Comparison of ENCODE assay signal across 3 cellular contexts in the genomic region with DNA sequence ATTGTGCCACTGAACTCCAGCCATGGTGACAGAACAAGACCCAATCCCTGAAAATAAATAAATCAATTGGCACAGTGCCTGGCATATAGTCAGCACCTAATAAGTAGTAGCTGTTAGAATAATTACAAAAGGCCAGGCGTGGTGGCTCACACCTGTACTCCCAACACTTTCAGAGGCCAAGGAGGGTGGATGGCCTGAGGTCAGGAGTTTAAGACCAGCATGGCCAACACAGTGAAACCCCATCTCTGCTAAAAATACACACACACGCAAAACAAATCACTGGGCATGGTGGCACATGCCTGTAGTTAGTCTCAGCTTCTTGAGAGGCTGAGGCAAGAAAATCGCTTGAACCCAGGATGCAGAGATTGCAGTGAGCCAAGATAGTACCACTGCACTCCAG. TPM values are rescaled to one million over a fixed set of nuclear protein-coding genes. Genes with fewer than 3 reads are reported as not detected.
"Had no signal": no experiment of that assay in that cellular context is flagged by ENCODE, and none has a peak within 500 bp of the region (broad histone marks: within the 10 kb centered on the region; RNA-seq: fewer than 3 reads in every experiment).

No MANE protein-coding gene starts in this region.

RNA-seq across cellular contexts. Expression of gene MPV17L, which starts 42.7 kb away (rescaled TPM):
- total RNA-seq: RPMI7951, SJCRH30, SK-MEL-5 had no signal
